ENCODE assay signal across 11 cellular contexts in genomic region chr1:58592521-58593134, GRCh38. TPM values are rescaled to one million over a fixed set of nuclear protein-coding genes. Genes with fewer than 3 reads are reported as not detected.
DNase-seq lines count a peak whose midpoint lies in the region; ATAC-seq and TF ChIP-seq lines count a peak whose summit lies in the region.
"Had no signal": no experiment of that assay in that cellular context is flagged by ENCODE, and none has a peak within 500 bp of the region (broad histone marks: within the 10 kb centered on the region; RNA-seq: fewer than 3 reads in every experiment).

No MANE protein-coding gene starts in this region.

- H2BK12ac ChIP-seq in H9 (ENCODE audit: insufficient read length, low read depth, low read length) = no peak overlapping the region

- no peaks in the 10 kb centered on the region for H3K4me1 ChIP-seq in H9 (ENCODE audit: insufficient read depth, low read length)

- H4K8ac ChIP-seq in H9 (replicated peaks; ENCODE audit: insufficient read length, low read depth, low read length) = no peak overlapping the region

- H3K18ac ChIP-seq in H9 (ENCODE audit: insufficient read length, low read depth, low read length) = no peak overlapping the region

- no peak overlapping the region for H3K9ac ChIP-seq in H9 (ENCODE audit: extremely low read depth, insufficient read length, low read length)

- no peaks in the 10 kb centered on the region for H4K20me1 ChIP-seq in H9 (ENCODE audit: control insufficient read depth, insufficient read depth, insufficient read length)

- H4K5ac ChIP-seq in H9 (ENCODE audit: insufficient read length, low read depth, low read length) = no peak overlapping the region

- WGBS in H9 (ENCODE audit: extremely low coverage, insufficient read length, low lambda C conversion rate) = no CpG with 5 or more reads among the region's 5 CpGs

- H3K23ac ChIP-seq in H9 (ENCODE audit: insufficient read length, low read depth, low read length) = no peak overlapping the region

- H3K79me2 ChIP-seq in H9 (ENCODE audit: insufficient read depth, low read length) = no peaks in the 10 kb centered on the region

- H3K36me3 Mint-ChIP-seq in H9 (ENCODE audit: insufficient read depth in 1 of 3, low read depth in 3 of 3) = no peaks in the 10 kb centered on the region
- H3K36me3 Mint-ChIP-seq in activated T-cell treated with anti-CD3 and anti-CD28 coated beads, Interleukin-2, amount 50 U/mL, for 4 hours (ENCODE audit: insufficient read depth) = no peaks in the 10 kb centered on the region
- H3K36me3 Mint-ChIP-seq in T-helper 2 cell treated with Interferon-gamma antibody and Interleukin-4, amounts not matched to agents 5 μg/mL and 100 μg/mL, for 36 hours (ENCODE audit: low read depth) = no peaks in the 10 kb centered on the region

- no peak overlapping the region for H2BK15ac ChIP-seq in H9 (ENCODE audit: low read depth, low read length)

- no peaks in the 10 kb centered on the region for H3K27me3 ChIP-seq in H9 (ENCODE audit: insufficient read depth, low read length)

- H4K91ac ChIP-seq in H9 (ENCODE audit: insufficient read length, low read depth, low read length) = no peak overlapping the region

- no peak for ATAC-seq in activated T-cell treated with anti-CD3 and anti-CD28 coated beads, Interleukin-2, amount 50 U/mL, for 4 hours

- DNase-seq in AG09319 (ENCODE audit: extremely low read depth, low read depth) (peak; percentile 59), NCI-H1694 (lab: John Stamatoyannopoulos, UW) (peak; percentile 94), epithelial cell of prostate (ENCODE audit: low read depth, low spot score) (peak; percentile 87), myocyte (ENCODE audit: low read depth) (peak; percentile 96), NOMO-1 treated with DMSO at 0.1 percent for 48 hours (lab: John Stamatoyannopoulos, UW; ENCODE audit: unreplicated experiment) (no peak), H9 (no peak)
- no peak for DNase-seq in activated T-cell treated with anti-CD3 and anti-CD28 coated beads, Interleukin-2, amount 50 U/mL, for 4 hours
- DNase-seq in T-helper 2 cell treated with Interferon-gamma antibody and Interleukin-4, amounts not matched to agents 5 μg/mL and 100 μg/mL, for 36 hours (ENCODE audit: low spot score) = no peak
- DNase-seq: Kasumi-1, midbrain had no signal

- H3K14ac ChIP-seq in H9 (ENCODE audit: insufficient read depth, low read length) = no peak overlapping the region

- H3K56ac ChIP-seq in H9 (ENCODE audit: insufficient read length, low read depth, low read length) = no peak overlapping the region

- H2AFZ ChIP-seq in H9 (ENCODE audit: low read length) = no peak overlapping the region

- peaks cover 3% of the 10 kb centered on the region for H3K27me3 Mint-ChIP-seq in H9 (ENCODE audit: low read depth)
- H3K27me3 Mint-ChIP-seq in activated T-cell treated with anti-CD3 and anti-CD28 coated beads, Interleukin-2, amount 50 U/mL, for 4 hours (ENCODE audit: low read depth) = peaks cover 8% of the 10 kb centered on the region
- H3K27me3 Mint-ChIP-seq in T-helper 2 cell treated with Interferon-gamma antibody and Interleukin-4, amounts not matched to agents 5 μg/mL and 100 μg/mL, for 36 hours (ENCODE audit: low read depth) = peaks cover 42% of the 10 kb centered on the region

- H2BK20ac ChIP-seq in H9 (ENCODE audit: low read depth, low read length, poor library complexity, severe bottlenecking) = no peak overlapping the region

- no peak overlapping the region for H2AK5ac ChIP-seq in H9 (ENCODE audit: insufficient read length, low read length)

- H2BK5ac ChIP-seq in H9 (ENCODE audit: insufficient read length, low read length) = no peak overlapping the region

- H3K23me2 ChIP-seq in H9 (ENCODE audit: insufficient read length, low read depth, low read length, poor library complexity, severe bottlenecking) = no peaks in the 10 kb centered on the region

- H2BK120ac ChIP-seq in H9 (ENCODE audit: low read depth, low read length, poor library complexity, severe bottlenecking) = no peak overlapping the region

- no peak overlapping the region for H3K4me2 ChIP-seq in H9 (ENCODE audit: insufficient read depth, insufficient read length, low read length)

- no peak overlapping the region for H3K4ac ChIP-seq in H9 (ENCODE audit: low read depth, low read length)

- peaks cover 1 to 6% of the 10 kb centered on the region in 2 experiments; a peak in 1 of 4 replicates for H3K4me1 Mint-ChIP-seq in H9
- no peaks in the 10 kb centered on the region for H3K4me1 Mint-ChIP-seq in activated T-cell treated with anti-CD3 and anti-CD28 coated beads, Interleukin-2, amount 50 U/mL, for 4 hours (ENCODE audit: low read depth)
- H3K4me1 Mint-ChIP-seq in T-helper 2 cell treated with Interferon-gamma antibody and Interleukin-4, amounts not matched to agents 5 μg/mL and 100 μg/mL, for 36 hours (ENCODE audit: low read depth) = peaks cover 1% of the 10 kb centered on the region

- H3K27ac ChIP-seq in epithelial cell of prostate = peak overlapping the region; percentile 59
- H3K27ac ChIP-seq in H9 (ENCODE audit: insufficient read length, low read depth, low read length) = no peak overlapping the region

- H3T11ph ChIP-seq in H9 (ENCODE audit: low read length) = no peak overlapping the region

- H3K27ac Mint-ChIP-seq in H9 = no peak overlapping the region
- no peak overlapping the region for H3K27ac Mint-ChIP-seq in T-helper 2 cell treated with Interferon-gamma antibody and Interleukin-4, amounts not matched to agents 5 μg/mL and 100 μg/mL, for 36 hours

- no peak overlapping the region for H3K4me3 Mint-ChIP-seq in H9
- H3K4me3 Mint-ChIP-seq in activated T-cell treated with anti-CD3 and anti-CD28 coated beads, Interleukin-2, amount 50 U/mL, for 4 hours = no peak overlapping the region
- no peak overlapping the region for H3K4me3 Mint-ChIP-seq in T-helper 2 cell treated with Interferon-gamma antibody and Interleukin-4, amounts not matched to agents 5 μg/mL and 100 μg/mL, for 36 hours

- no peaks in the 10 kb centered on the region for H3K79me1 ChIP-seq in H9 (ENCODE audit: insufficient read depth, low read depth, low read length, poor library complexity, severe bottlenecking)

- no peak for TF ChIP-seq CTCF in AG09319 (IDR thresholded peaks at IDR 0.05; ENCODE audit: low read depth, low read length)
- TF ChIP-seq CTCF in H9 (conservative IDR thresholded peaks at IDR 0.05) = no peak

- H3K9me3 Mint-ChIP-seq in H9 = no peaks in the 10 kb centered on the region
- H3K9me3 Mint-ChIP-seq in activated T-cell treated with anti-CD3 and anti-CD28 coated beads, Interleukin-2, amount 50 U/mL, for 4 hours = no peaks in the 10 kb centered on the region
- no peaks in the 10 kb centered on the region for H3K9me3 Mint-ChIP-seq in T-helper 2 cell treated with Interferon-gamma antibody and Interleukin-4, amounts not matched to agents 5 μg/mL and 100 μg/mL, for 36 hours

- no peaks in the 10 kb centered on the region for H3K9me3 ChIP-seq in H9 (ENCODE audit: control insufficient read depth, low read depth, low read length)

RNA-seq across cellular contexts. Expression of gene TACSTD2, which starts 15.6 kb away (rescaled TPM):
- total RNA-seq in myocyte = not detected in 2 replicates
- 0.06 TPM for polyA plus RNA-seq in myocyte (2012)
- 1.2 and 1.5 TPM in 2 replicates for total RNA-seq in H9 (2021)
- under 1 TPM in 2 of 3 donors, not detected in 1; 0.08 to 0.11 TPM for total RNA-seq in activated T-cell treated with anti-CD3 and anti-CD28 coated beads, Interleukin-2, amount 50 U/mL, for 4 hours
- total RNA-seq: T-helper 2 cell treated with Interferon-gamma antibody and Interleukin-4, amounts not matched to agents 100 ng/mL and 5 ng/mL, for 36 hours had no signal

RNA-seq across cellular contexts. Expression of gene OMA1, which starts 46.1 kb away (rescaled TPM):
- total RNA-seq in myocyte = 39.9 and 40.2 TPM in 2 replicates
- polyA plus RNA-seq in myocyte (2012) = 10.2 TPM
- total RNA-seq in H9 (2021) = 11.0 and 12.9 TPM in 2 replicates
- total RNA-seq in activated T-cell treated with anti-CD3 and anti-CD28 coated beads, Interleukin-2, amount 50 U/mL, for 4 hours = 1 to 10 TPM; 5.4 to 5.6 (median 5.4) TPM

Comparison
In these comparisons a context has a peak if more than half of its experiments do, and no peak if none do; other contexts are left out.
1. DNase-seq: peak in AG09319 (single experiment), NCI-H1694 (single experiment), epithelial cell of prostate (single experiment) and myocyte (single experiment); none in NOMO-1 treated with DMSO at 0.1 percent for 48 hours (single experiment), H9 (single experiment), activated T-cell treated with anti-CD3 and anti-CD28 coated beads, Interleukin-2, amount 50 U/mL, for 4 hours (single experiment) and T-helper 2 cell treated with Interferon-gamma antibody and Interleukin-4, amounts not matched to agents 5 μg/mL and 100 μg/mL, for 36 hours (single experiment).